Comparison of ENCODE assay signal across 23 cellular contexts in the genomic region with DNA sequence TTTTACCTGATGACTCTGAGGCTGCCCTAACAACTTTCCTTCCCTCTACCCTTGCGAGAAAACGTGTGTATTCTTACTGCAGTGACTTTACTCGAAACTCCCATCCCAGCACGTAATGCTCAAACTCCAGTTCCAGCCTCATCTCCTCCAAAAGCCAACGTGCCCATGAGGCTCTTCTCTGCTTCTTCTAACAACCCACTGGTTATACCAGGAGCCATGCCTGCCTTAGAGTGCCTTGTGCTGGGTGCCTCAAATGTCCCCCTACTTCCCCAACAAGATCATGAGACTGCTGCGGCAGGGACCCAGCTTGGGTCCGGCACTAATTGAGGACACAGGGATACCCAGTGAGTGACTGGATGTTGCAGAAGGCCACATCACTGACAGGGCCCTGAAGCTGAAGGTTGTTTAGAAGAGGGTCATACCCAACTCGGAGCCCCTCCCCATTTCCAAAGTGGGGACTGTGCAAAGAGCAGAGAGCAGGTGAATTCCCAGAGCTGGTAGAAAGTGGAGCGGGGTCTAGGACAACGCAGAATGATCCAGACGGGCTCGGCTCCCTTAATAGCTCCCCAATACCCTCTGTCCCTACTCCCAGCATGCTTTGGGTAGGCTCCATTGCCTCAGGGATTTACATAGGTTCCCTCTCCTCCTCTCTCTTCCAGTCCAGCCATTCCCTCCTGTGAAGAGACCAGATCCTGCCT.
DNase-seq lines count a peak whose midpoint lies in the region; ATAC-seq and TF ChIP-seq lines count a peak whose summit lies in the region.
"Had no signal": no experiment of that assay in that cellular context is flagged by ENCODE, and none has a peak within 500 bp of the region (broad histone marks: within the 10 kb centered on the region; RNA-seq: fewer than 3 reads in every experiment).

No MANE protein-coding gene starts in this region.

- H3K79me2 ChIP-seq in mesendoderm (ENCODE audit: control insufficient read depth, insufficient read depth, low read length): no peaks in the 10 kb centered on the region

- no peaks in the 10 kb centered on the region for H3K36me3 ChIP-seq in mesendoderm (ENCODE audit: control insufficient read depth, insufficient read depth, low read length)
- H3K36me3 ChIP-seq in heart right ventricle: no peaks in the 10 kb centered on the region
- H3K36me3 ChIP-seq: HAP-1, MG63 had no signal

- no peak for TF ChIP-seq CTCF in brain (conservative IDR thresholded peaks at IDR 0.05)
- TF ChIP-seq CTCF in foreskin keratinocyte (conservative IDR thresholded peaks at IDR 0.05): no peak
- TF ChIP-seq CTCF in heart right ventricle (IDR thresholded peaks at IDR 0.05): no peak

- H3K27ac Mint-ChIP-seq in activated naive CD8-positive, alpha-beta T cell treated with anti-CD3 and anti-CD28 coated beads, Interleukin-2, amount 50 U/mL, for 24 hours: no peak overlapping the region
- no peak overlapping the region for H3K27ac Mint-ChIP-seq in activated naive CD8-positive, alpha-beta T cell treated with anti-CD3 and anti-CD28 coated beads for 36 hours
- H3K27ac Mint-ChIP-seq in brain: peak overlapping the region in 3 of 5 experiments; percentile 39 to 63 (median 52)
- H3K27ac Mint-ChIP-seq: CD8-positive, alpha-beta T cell had no signal

- H3K9me3 Mint-ChIP-seq in activated naive CD8-positive, alpha-beta T cell treated with anti-CD3 and anti-CD28 coated beads, Interleukin-2, amount 50 U/mL, for 24 hours: no peaks in the 10 kb centered on the region
- H3K9me3 Mint-ChIP-seq in activated naive CD8-positive, alpha-beta T cell treated with anti-CD3 and anti-CD28 coated beads for 36 hours: no peaks in the 10 kb centered on the region
- peaks cover 0 to 4% (median 2%) of the 10 kb centered on the region in 5 experiments for H3K9me3 Mint-ChIP-seq in brain
- H3K9me3 Mint-ChIP-seq: CD8-positive, alpha-beta T cell had no signal

- no peak overlapping the region for H3K4me3 ChIP-seq in mesendoderm (ENCODE audit: low read length)
- no peak overlapping the region for H3K4me3 ChIP-seq in heart right ventricle
- H3K4me3 ChIP-seq: HAP-1, MG63 had no signal

- peaks cover 7% of the 10 kb centered on the region for H3K4me1 ChIP-seq in mesendoderm (ENCODE audit: control insufficient read depth, low read depth, low read length)
- peaks cover 19% of the 10 kb centered on the region for H3K4me1 ChIP-seq in foreskin keratinocyte
- H3K4me1 ChIP-seq in heart right ventricle: peaks cover 0 to 14% (median 7%) of the 10 kb centered on the region in 9 donors

- ATAC-seq in activated naive CD8-positive, alpha-beta T cell treated with anti-CD3 and anti-CD28 coated beads, Interleukin-2, amount 50 U/mL, for 24 hours: peak; percentile 10
- no peak for ATAC-seq in foreskin keratinocyte
- ATAC-seq in heart right ventricle: no peak
- no peak for ATAC-seq in GM19452 (IDR thresholded peaks at IDR 0.05; ENCODE audit: unreplicated experiment)
- ATAC-seq: CD8-positive, alpha-beta T cell had no signal

- H3K27ac ChIP-seq in mesendoderm (ENCODE audit: low read depth, low read length) (no peak overlapping the region), foreskin keratinocyte (no peak overlapping the region), heart right ventricle (no peak overlapping the region)

- H3K9me3 ChIP-seq in heart right ventricle: no peaks in the 10 kb centered on the region
- H3K9me3 ChIP-seq: HAP-1, MG63 had no signal

- no peak overlapping the region for H3K56ac ChIP-seq in mesendoderm (ENCODE audit: low read length)

- no peaks in the 10 kb centered on the region for H3K4me1 Mint-ChIP-seq in activated naive CD8-positive, alpha-beta T cell treated with anti-CD3 and anti-CD28 coated beads, Interleukin-2, amount 50 U/mL, for 24 hours
- no peaks in the 10 kb centered on the region for H3K4me1 Mint-ChIP-seq in activated naive CD8-positive, alpha-beta T cell treated with anti-CD3 and anti-CD28 coated beads for 36 hours
- peaks cover 54% of the 10 kb centered on the region for H3K4me1 Mint-ChIP-seq in brain

- H3K27me3 Mint-ChIP-seq in activated naive CD8-positive, alpha-beta T cell treated with anti-CD3 and anti-CD28 coated beads, Interleukin-2, amount 50 U/mL, for 24 hours: peaks cover 9% of the 10 kb centered on the region
- peaks cover 4% of the 10 kb centered on the region for H3K27me3 Mint-ChIP-seq in activated naive CD8-positive, alpha-beta T cell treated with anti-CD3 and anti-CD28 coated beads for 36 hours
- peaks cover 3% of the 10 kb centered on the region for H3K27me3 Mint-ChIP-seq in brain
- H3K27me3 Mint-ChIP-seq: IgD-negative memory B cell had no signal

- H3K18ac ChIP-seq in mesendoderm (ENCODE audit: low read length): no peak overlapping the region

- H3K4me3 Mint-ChIP-seq in activated naive CD8-positive, alpha-beta T cell treated with anti-CD3 and anti-CD28 coated beads, Interleukin-2, amount 50 U/mL, for 24 hours: no peak overlapping the region
- no peak overlapping the region for H3K4me3 Mint-ChIP-seq in activated naive CD8-positive, alpha-beta T cell treated with anti-CD3 and anti-CD28 coated beads for 36 hours
- H3K4me3 Mint-ChIP-seq in brain: no peak overlapping the region
- H3K4me3 Mint-ChIP-seq: CD8-positive, alpha-beta T cell; IgD-negative memory B cell had no signal

- H3K4me2 ChIP-seq in mesendoderm (ENCODE audit: low read length): no peak overlapping the region

- H3K36me3 Mint-ChIP-seq in activated naive CD8-positive, alpha-beta T cell treated with anti-CD3 and anti-CD28 coated beads, Interleukin-2, amount 50 U/mL, for 24 hours (ENCODE audit: low read depth): no peaks in the 10 kb centered on the region
- no peaks in the 10 kb centered on the region for H3K36me3 Mint-ChIP-seq in activated naive CD8-positive, alpha-beta T cell treated with anti-CD3 and anti-CD28 coated beads for 36 hours
- no peaks in the 10 kb centered on the region for H3K36me3 Mint-ChIP-seq in brain
- H3K36me3 Mint-ChIP-seq: CD8-positive, alpha-beta T cell; IgD-negative memory B cell had no signal

- H2BK15ac ChIP-seq in mesendoderm (replicated peaks; ENCODE audit: low read depth): no peak overlapping the region

- no peak for DNase-seq in activated naive CD8-positive, alpha-beta T cell treated with anti-CD3 and anti-CD28 coated beads, Interleukin-2, amount 50 U/mL, for 24 hours
- no peak for DNase-seq in activated naive CD8-positive, alpha-beta T cell treated with anti-CD3 and anti-CD28 coated beads for 36 hours
- DNase-seq in mesendoderm (peak; percentile 63), foreskin keratinocyte (no peak), heart right ventricle (no peak)
- DNase-seq: 8988T; AML-193; C1 segment of cervical spinal cord; CD8-positive, alpha-beta T cell; EL; GF-D8; Karpas-422; MG63; NCI-H1417; NCI-H1694 treated with DMSO at 0.1 percent for 48 hours; NCI-H2081 treated with DMSO at 0.1 percent for 48 hours; NCI-H446; NCI-H526; Right ventricle myocardium superior had no signal

- no peaks in the 10 kb centered on the region for H3K79me1 ChIP-seq in mesendoderm (ENCODE audit: low read length)

- no peaks in the 10 kb centered on the region for H3K27me3 ChIP-seq in mesendoderm (ENCODE audit: insufficient read depth, low read length, poor library complexity)
- H3K27me3 ChIP-seq in foreskin keratinocyte: no peaks in the 10 kb centered on the region
- peaks cover 0 to 4% (median 0%) of the 10 kb centered on the region in 7 donors for H3K27me3 ChIP-seq in heart right ventricle
- H3K27me3 ChIP-seq: MG63 had no signal

- H2BK120ac ChIP-seq in mesendoderm (ENCODE audit: low read depth, low read length): no peak overlapping the region

- H4K5ac ChIP-seq in mesendoderm (ENCODE audit: low read length): no peak overlapping the region

- no peak overlapping the region for H3K23ac ChIP-seq in mesendoderm (ENCODE audit: low read length)

- WGBS in mesendoderm (ENCODE audit: extremely low coverage, insufficient coverage, low lambda C conversion rate): no CpG with 5 or more reads among the region's 12 CpGs
- 90 to 91% methylated on average over 12 of the region's 12 CpGs for WGBS in heart right ventricle, 2 donors

- H3K9ac ChIP-seq in mesendoderm (ENCODE audit: low read length): no peak overlapping the region

- no peak overlapping the region for H4K8ac ChIP-seq in mesendoderm (ENCODE audit: low read depth, low read length)

- no peak overlapping the region for H2BK5ac ChIP-seq in mesendoderm (ENCODE audit: low read length)

- intact Hi-C loops in heart right ventricle (cut with DNase I): no loop called here

- H2AK5ac ChIP-seq in mesendoderm (ENCODE audit: low read length): no peak overlapping the region

- no peak overlapping the region for H3K4ac ChIP-seq in mesendoderm (ENCODE audit: low read depth, low read length)

Comparison
In these comparisons a context has a peak if more than half of its experiments do, and no peak if none do; other contexts are left out.
1. H3K27ac Mint-ChIP-seq: peak in brain (3 of 5); none in activated naive CD8-positive, alpha-beta T cell treated with anti-CD3 and anti-CD28 coated beads, Interleukin-2, amount 50 U/mL, for 24 hours (single experiment) and activated naive CD8-positive, alpha-beta T cell treated with anti-CD3 and anti-CD28 coated beads for 36 hours (single experiment).